Comparison of ENCODE assay signal across 29 cellular contexts in genomic region chr3:72382460-72382859, GRCh38.
"Had no signal": no experiment of that assay in that cellular context is flagged by ENCODE, and none has a peak within 500 bp of the region (broad histone marks: within the 10 kb centered on the region; RNA-seq: fewer than 3 reads in every experiment).

No MANE protein-coding gene starts in this region.

- H3K27me3 Mint-ChIP-seq: activated CD4-positive, alpha-beta T cell treated with anti-CD3 and anti-CD28 coated beads, Interleukin-2, amount 10 ng/mL, durations not matched to agents 24 days and 14 days; activated naive CD8-positive, alpha-beta T cell treated with anti-CD3 and anti-CD28 coated beads, Interleukin-2, amount 10 ng/mL, durations not matched to agents 7 days and 5 days; naive B cell; T-cell had no signal

- H3K4me3 ChIP-seq: gastrocnemius medialis, mucosa of descending colon, ovary, psoas muscle, right lobe of liver, stomach, thoracic aorta, upper lobe of right lung had no signal

- H3K27ac Mint-ChIP-seq: activated CD4-positive, alpha-beta T cell treated with anti-CD3 and anti-CD28 coated beads, Interleukin-2, amount 10 ng/mL, durations not matched to agents 24 days and 14 days; activated naive CD8-positive, alpha-beta T cell treated with anti-CD3 and anti-CD28 coated beads, Interleukin-2, amount 10 ng/mL, durations not matched to agents 7 days and 5 days had no signal

- H3K9me3 ChIP-seq: gastrocnemius medialis, mucosa of descending colon, ovary, psoas muscle, right lobe of liver, stomach, thoracic aorta, upper lobe of right lung had no signal

- H3K4me3 Mint-ChIP-seq: activated CD4-positive, alpha-beta T cell treated with anti-CD3 and anti-CD28 coated beads, Interleukin-2, amount 10 ng/mL, durations not matched to agents 24 days and 14 days; activated naive CD8-positive, alpha-beta T cell treated with anti-CD3 and anti-CD28 coated beads, Interleukin-2, amount 10 ng/mL, durations not matched to agents 7 days and 5 days; activated T-cell treated with anti-CD3 and anti-CD28 coated beads, Interleukin-2, amount 50 U/mL, for 72 hours; naive B cell; T-cell had no signal

- H3K4me1 ChIP-seq: upper lobe of right lung had no signal

- DNase-seq: activated CD4-positive, alpha-beta T cell treated with anti-CD3 and anti-CD28 coated beads, Interleukin-2, amount 10 ng/mL, durations not matched to agents 24 days and 14 days; activated CD4-positive, CD25-positive, alpha-beta regulatory T cell; activated CD8-positive, alpha-beta memory T cell treated with anti-CD3 and anti-CD28 coated beads for 24 hours; activated gamma-delta T cell treated with Interleukin-2 at 50 U/mL for 16 hours; activated naive CD8-positive, alpha-beta T cell treated with anti-CD3 and anti-CD28 coated beads, Interleukin-2, amount 10 ng/mL, durations not matched to agents 7 days and 5 days; activated T-cell treated with anti-CD3 and anti-CD28 coated beads, Interleukin-2, amount 50 U/mL, for 72 hours; aorta; brain microvascular endothelial cell; cerebellar nuclear complex; effector CD8-positive, alpha-beta T cell; gastrocnemius medialis; immature natural killer cell; kidney glomerular epithelial cell; mesenchymal stem cell; mucosa of descending colon; naive B cell; ovary; psoas muscle; right lobe of liver; small intestine; stimulated activated CD4-positive, alpha-beta T cell treated with anti-CD3 and anti-CD28 coated beads, Interleukin-15, amount 100 ng/mL, for 24 hours; stimulated activated CD4-positive, alpha-beta T cell treated with anti-CD3 and anti-CD28 coated beads, Interleukin-2, amount 100 ng/mL, for 48 hours; stomach; T-cell; T1000; upper lobe of right lung had no signal

- ATAC-seq: activated T-cell treated with anti-CD3 and anti-CD28 coated beads, Interleukin-2, amount 50 U/mL, for 72 hours; esophagus mucosa; gastrocnemius medialis; mucosa of descending colon; SK-N-SH treated with all-trans-retinoic acid at 6 μM for 48 hours; T-cell had no signal

- H3K36me3 ChIP-seq: ovary, thoracic aorta had no signal

- H3K9me3 Mint-ChIP-seq: activated CD4-positive, alpha-beta T cell treated with anti-CD3 and anti-CD28 coated beads, Interleukin-2, amount 10 ng/mL, durations not matched to agents 24 days and 14 days; activated naive CD8-positive, alpha-beta T cell treated with anti-CD3 and anti-CD28 coated beads, Interleukin-2, amount 10 ng/mL, durations not matched to agents 7 days and 5 days; activated T-cell treated with anti-CD3 and anti-CD28 coated beads, Interleukin-2, amount 50 U/mL, for 72 hours; immature natural killer cell; naive B cell; T-cell had no signal

- H3K27me3 ChIP-seq: brain microvascular endothelial cell, gastrocnemius medialis, ovary, right lobe of liver, stomach, upper lobe of right lung had no signal

- H3K27ac ChIP-seq: brain microvascular endothelial cell, gastrocnemius medialis, ovary, psoas muscle, right lobe of liver, stomach, thoracic aorta, upper lobe of right lung had no signal
